In the genomic region with DNA sequence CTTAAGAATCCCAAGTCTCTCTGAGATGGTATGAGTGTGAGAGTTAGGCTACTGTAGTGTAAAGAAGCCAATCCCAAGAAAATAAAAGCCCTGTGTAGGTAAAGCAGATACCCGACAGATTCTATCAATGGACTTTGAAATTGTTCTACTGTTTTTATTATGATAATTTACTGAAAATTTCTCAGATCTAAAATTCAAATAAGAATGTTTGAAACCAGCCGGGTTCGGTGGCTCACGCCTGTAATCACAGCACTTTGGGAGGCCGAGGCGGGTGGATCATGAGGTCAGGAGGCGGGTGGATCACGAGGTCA, we compare ENCODE assay signal across 15 cellular contexts.
"Had no signal": no experiment of that assay in that cellular context is flagged by ENCODE, and none has a peak within 500 bp of the region (broad histone marks: within the 10 kb centered on the region; RNA-seq: fewer than 3 reads in every experiment).

No MANE protein-coding gene starts in this region.

- H3K4me3 Mint-ChIP-seq: activated naive CD4-positive, alpha-beta T cell treated with anti-CD3 and anti-CD28 coated beads for 36 hours; activated naive CD8-positive, alpha-beta T cell treated with anti-CD3 and anti-CD28 coated beads, Interleukin-2, amount 50 U/mL, for 24 hours; neural progenitor cell; stimulated activated naive CD8-positive, alpha-beta T cell treated with anti-CD3 and anti-CD28 coated beads, Interleukin-15, Interleukin-2, amounts not matched to agents 100 ng/mL and 50 ng/mL, for 24 hours had no signal

- H3K4me1 ChIP-seq: heart left ventricle, neural progenitor cell had no signal

- H3K4me3 ChIP-seq: neural progenitor cell, upper lobe of left lung had no signal

- H3K27ac Mint-ChIP-seq: activated naive CD4-positive, alpha-beta T cell treated with anti-CD3 and anti-CD28 coated beads for 36 hours; activated naive CD8-positive, alpha-beta T cell treated with anti-CD3 and anti-CD28 coated beads, Interleukin-2, amount 50 U/mL, for 24 hours; activated T-helper 2 cell treated with anti-CD3 and anti-CD28 coated beads, Interferon-gamma antibody, Interleukin-2, Interleukin-4, amounts not matched to agents 10 μg/mL and 5 μg/mL and 100 μg/mL, durations not matched to agents 14 hours and 24 hours and 36 hours; dendritic cell treated with granulocyte-macrophage colony-stimulating factor and Interleukin-4, amounts not matched to agents 40 ng/mL and 50 ng/mL, for 4 days; stimulated activated naive CD8-positive, alpha-beta T cell treated with anti-CD3 and anti-CD28 coated beads, Interleukin-15, Interleukin-2, amounts not matched to agents 100 ng/mL and 50 ng/mL, for 24 hours had no signal

- H3K9ac ChIP-seq: neural progenitor cell had no signal

- H3K9me3 Mint-ChIP-seq: activated naive CD4-positive, alpha-beta T cell treated with anti-CD3 and anti-CD28 coated beads for 36 hours; activated naive CD8-positive, alpha-beta T cell treated with anti-CD3 and anti-CD28 coated beads, Interleukin-2, amount 50 U/mL, for 24 hours; activated T-helper 2 cell treated with anti-CD3 and anti-CD28 coated beads, Interferon-gamma antibody, Interleukin-2, Interleukin-4, amounts not matched to agents 10 μg/mL and 5 μg/mL and 100 μg/mL, durations not matched to agents 14 hours and 24 hours and 36 hours; dendritic cell treated with granulocyte-macrophage colony-stimulating factor and Interleukin-4, amounts not matched to agents 40 ng/mL and 50 ng/mL, for 4 days; neural progenitor cell; stimulated activated naive CD8-positive, alpha-beta T cell treated with anti-CD3 and anti-CD28 coated beads, Interleukin-15, Interleukin-2, amounts not matched to agents 100 ng/mL and 50 ng/mL, for 24 hours had no signal

- H3K27me3 ChIP-seq: neural progenitor cell, ovary, upper lobe of left lung had no signal

- H3K36me3 Mint-ChIP-seq: neural progenitor cell had no signal

- H3K36me3 ChIP-seq: heart left ventricle, neural progenitor cell, ovary, suprapubic skin, upper lobe of left lung had no signal

- ATAC-seq: activated naive CD8-positive, alpha-beta T cell treated with anti-CD3 and anti-CD28 coated beads, Interleukin-2, amount 50 U/mL, for 24 hours had no signal

- H3K4me1 Mint-ChIP-seq: activated naive CD8-positive, alpha-beta T cell treated with anti-CD3 and anti-CD28 coated beads, Interleukin-2, amount 50 U/mL, for 24 hours had no signal

- H3K9me3 ChIP-seq: heart left ventricle, ovary, suprapubic skin, upper lobe of left lung had no signal

- H3K27ac ChIP-seq: epithelial cell of prostate, heart left ventricle, neural progenitor cell, ovary, suprapubic skin, upper lobe of left lung had no signal

- DNase-seq: activated CD4-positive, alpha-beta T cell treated with anti-CD3 and anti-CD28 coated beads, Interleukin-2, amount 50 U/mL, for 4 hours; activated CD4-positive, CD25-positive, alpha-beta regulatory T cell treated with anti-CD3 and anti-CD28 coated beads, Interleukin-2, amount 50 U/mL, for 72 hours; aorta had no signal

- FAIRE-seq: frontal cortex had no signal

- H2AFZ ChIP-seq: neural progenitor cell had no signal

- H3K4me2 ChIP-seq: neural progenitor cell had no signal
